ENCODE assay signal across 2 cellular contexts in the genomic region with DNA sequence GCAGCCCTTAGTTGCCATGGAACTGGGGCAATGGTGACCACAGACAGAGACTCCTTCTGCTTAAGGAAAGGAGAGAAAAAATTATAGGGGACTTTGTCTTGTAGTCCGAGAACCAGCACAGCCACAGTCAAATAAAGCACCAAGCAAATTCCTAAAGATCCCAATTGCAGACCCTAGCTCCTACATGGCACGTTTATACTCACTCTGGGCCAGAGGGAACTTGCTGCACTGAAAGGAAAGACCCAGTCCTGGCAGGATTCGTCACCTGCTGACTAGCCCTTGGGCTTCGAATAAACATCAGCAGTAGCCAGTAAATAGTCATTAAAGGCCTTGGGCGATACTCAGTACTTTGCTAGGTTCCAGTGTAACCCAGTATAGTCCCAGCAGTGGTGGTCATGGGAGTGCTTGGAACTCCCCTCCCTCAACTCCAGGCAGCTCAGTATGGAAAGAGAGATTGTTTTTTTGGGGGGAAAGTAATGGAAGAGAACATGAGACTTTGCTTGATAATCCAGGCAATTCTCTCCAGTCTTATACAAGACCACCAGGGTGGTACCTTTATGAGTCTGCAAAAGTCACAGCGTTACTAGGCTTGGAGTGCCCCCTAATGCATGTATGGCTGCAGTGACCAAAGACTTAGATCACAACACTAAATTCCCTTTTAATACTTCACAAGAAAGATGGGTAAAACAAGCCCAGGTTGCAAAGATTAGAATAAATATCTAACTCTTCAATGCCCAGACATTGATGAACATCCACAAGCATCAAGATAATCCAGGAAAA.
TF ChIP-seq lines count a peak whose summit lies in the region.

No MANE protein-coding gene starts in this region.

TF ChIP-seq in IMR-90, 13 proteins besides CTCF, POLR2A, EP300 and RAD21:
- TF ChIP-seq MAFK (IDR thresholded peaks at IDR 0.05; ENCODE audit: low read depth, low read length) (no peak), CEBPB (IDR thresholded peaks at IDR 0.05; ENCODE audit: low read depth, low read length) (no peak), RFX5 (IDR thresholded peaks at IDR 0.05; ENCODE audit: low read depth, low read length) (no peak), FOS (IDR thresholded peaks at IDR 0.05; ENCODE audit: low read depth, low read length) (no peak), BHLHE40 (IDR thresholded peaks at IDR 0.05; ENCODE audit: low read depth, low read length) (no peak), SMC3 (IDR thresholded peaks at IDR 0.05; ENCODE audit: low read depth, low read length) (no peak), RCOR1 (IDR thresholded peaks at IDR 0.05; ENCODE audit: insufficient replicate concordance, low read length) (no peak), MAZ (IDR thresholded peaks at IDR 0.05; ENCODE audit: borderline replicate concordance, low read depth, low read length) (no peak), CHD1 (IDR thresholded peaks at IDR 0.05; ENCODE audit: low read depth, low read length) (no peak), MXI1 (IDR thresholded peaks at IDR 0.05; ENCODE audit: borderline replicate concordance, low read depth, low read length) (no peak), NFE2L2 (IDR thresholded peaks at IDR 0.05; ENCODE audit: low read depth, low read length) (no peak)
- TF ChIP-seq, protein P1, sequence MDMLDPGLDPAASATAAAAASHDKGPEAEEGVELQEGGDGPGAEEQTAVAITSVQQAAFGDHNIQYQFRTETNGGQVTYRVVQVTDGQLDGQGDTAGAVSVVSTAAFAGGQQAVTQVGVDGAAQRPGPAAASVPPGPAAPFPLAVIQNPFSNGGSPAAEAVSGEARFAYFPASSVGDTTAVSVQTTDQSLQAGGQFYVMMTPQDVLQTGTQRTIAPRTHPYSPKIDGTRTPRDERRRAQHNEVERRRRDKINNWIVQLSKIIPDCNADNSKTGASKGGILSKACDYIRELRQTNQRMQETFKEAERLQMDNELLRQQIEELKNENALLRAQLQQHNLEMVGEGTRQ (IDR thresholded peaks at IDR 0.05; ENCODE audit: low read depth, low read length): no peak
- TF ChIP-seq, protein P2, sequence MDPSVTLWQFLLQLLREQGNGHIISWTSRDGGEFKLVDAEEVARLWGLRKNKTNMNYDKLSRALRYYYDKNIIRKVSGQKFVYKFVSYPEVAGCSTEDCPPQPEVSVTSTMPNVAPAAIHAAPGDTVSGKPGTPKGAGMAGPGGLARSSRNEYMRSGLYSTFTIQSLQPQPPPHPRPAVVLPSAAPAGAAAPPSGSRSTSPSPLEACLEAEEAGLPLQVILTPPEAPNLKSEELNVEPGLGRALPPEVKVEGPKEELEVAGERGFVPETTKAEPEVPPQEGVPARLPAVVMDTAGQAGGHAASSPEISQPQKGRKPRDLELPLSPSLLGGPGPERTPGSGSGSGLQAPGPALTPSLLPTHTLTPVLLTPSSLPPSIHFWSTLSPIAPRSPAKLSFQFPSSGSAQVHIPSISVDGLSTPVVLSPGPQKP (IDR thresholded peaks at IDR 0.05; ENCODE audit: borderline replicate concordance, low read depth, low read length): no peak
TF ChIP-seq in IMR-90: peak in this region for 0.

TF ChIP-seq in HepG2, 621 proteins besides CTCF, POLR2A, EP300 and RAD21 (continues in another document):
- no peak for TF ChIP-seq FOXK1 (CRISPR knock-in tag; IDR thresholded peaks at IDR 0.05; ENCODE audit: borderline replicate concordance, low read depth)
- no peak for TF ChIP-seq FOXC1 (CRISPR knock-in tag; IDR thresholded peaks at IDR 0.05; ENCODE audit: borderline replicate concordance)
- no peak for TF ChIP-seq PHF5A (CRISPR knock-in tag; IDR thresholded peaks at IDR 0.05; ENCODE audit: low read depth, unreplicated experiment)
- TF ChIP-seq SMC3 (IDR thresholded peaks at IDR 0.05; ENCODE audit: low read length): peak; percentile 92
- no peak for TF ChIP-seq HOXA5 (CRISPR knock-in tag; IDR thresholded peaks at IDR 0.05)
- TF ChIP-seq, protein P3, sequence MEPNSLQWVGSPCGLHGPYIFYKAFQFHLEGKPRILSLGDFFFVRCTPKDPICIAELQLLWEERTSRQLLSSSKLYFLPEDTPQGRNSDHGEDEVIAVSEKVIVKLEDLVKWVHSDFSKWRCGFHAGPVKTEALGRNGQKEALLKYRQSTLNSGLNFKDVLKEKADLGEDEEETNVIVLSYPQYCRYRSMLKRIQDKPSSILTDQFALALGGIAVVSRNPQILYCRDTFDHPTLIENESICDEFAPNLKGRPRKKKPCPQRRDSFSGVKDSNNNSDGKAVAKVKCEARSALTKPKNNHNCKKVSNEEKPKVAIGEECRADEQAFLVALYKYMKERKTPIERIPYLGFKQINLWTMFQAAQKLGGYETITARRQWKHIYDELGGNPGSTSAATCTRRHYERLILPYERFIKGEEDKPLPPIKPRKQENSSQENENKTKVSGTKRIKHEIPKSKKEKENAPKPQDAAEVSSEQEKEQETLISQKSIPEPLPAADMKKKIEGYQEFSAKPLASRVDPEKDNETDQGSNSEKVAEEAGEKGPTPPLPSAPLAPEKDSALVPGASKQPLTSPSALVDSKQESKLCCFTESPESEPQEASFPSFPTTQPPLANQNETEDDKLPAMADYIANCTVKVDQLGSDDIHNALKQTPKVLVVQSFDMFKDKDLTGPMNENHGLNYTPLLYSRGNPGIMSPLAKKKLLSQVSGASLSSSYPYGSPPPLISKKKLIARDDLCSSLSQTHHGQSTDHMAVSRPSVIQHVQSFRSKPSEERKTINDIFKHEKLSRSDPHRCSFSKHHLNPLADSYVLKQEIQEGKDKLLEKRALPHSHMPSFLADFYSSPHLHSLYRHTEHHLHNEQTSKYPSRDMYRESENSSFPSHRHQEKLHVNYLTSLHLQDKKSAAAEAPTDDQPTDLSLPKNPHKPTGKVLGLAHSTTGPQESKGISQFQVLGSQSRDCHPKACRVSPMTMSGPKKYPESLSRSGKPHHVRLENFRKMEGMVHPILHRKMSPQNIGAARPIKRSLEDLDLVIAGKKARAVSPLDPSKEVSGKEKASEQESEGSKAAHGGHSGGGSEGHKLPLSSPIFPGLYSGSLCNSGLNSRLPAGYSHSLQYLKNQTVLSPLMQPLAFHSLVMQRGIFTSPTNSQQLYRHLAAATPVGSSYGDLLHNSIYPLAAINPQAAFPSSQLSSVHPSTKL (CRISPR knock-in tag; IDR thresholded peaks at IDR 0.05): peak; percentile 36
- TF ChIP-seq ZMAT3 (CRISPR knock-in tag; conservative IDR thresholded peaks at IDR 0.05): no peak
- TF ChIP-seq ZNF547 (CRISPR knock-in tag; IDR thresholded peaks at IDR 0.05): no peak
- no peak for TF ChIP-seq ZNF282 (IDR thresholded peaks at IDR 0.05; ENCODE audit: partially characterized antibody)
- TF ChIP-seq ZNF333 (CRISPR knock-in tag; IDR thresholded peaks at IDR 0.05; ENCODE audit: borderline replicate concordance): no peak
- TF ChIP-seq ZNF251 (CRISPR knock-in tag; IDR thresholded peaks at IDR 0.05): no peak
- no peak for TF ChIP-seq KDM2A (CRISPR knock-in tag; IDR thresholded peaks at IDR 0.05; ENCODE audit: borderline replicate concordance, low read depth)
- TF ChIP-seq MBNL3 (CRISPR knock-in tag; conservative IDR thresholded peaks at IDR 0.05): no peak
- TF ChIP-seq ZFX (CRISPR knock-in tag; IDR thresholded peaks at IDR 0.05; ENCODE audit: low read depth): no peak
- no peak for TF ChIP-seq NR3C1 (CRISPR knock-in tag; IDR thresholded peaks at IDR 0.05)
- TF ChIP-seq, protein P4, sequence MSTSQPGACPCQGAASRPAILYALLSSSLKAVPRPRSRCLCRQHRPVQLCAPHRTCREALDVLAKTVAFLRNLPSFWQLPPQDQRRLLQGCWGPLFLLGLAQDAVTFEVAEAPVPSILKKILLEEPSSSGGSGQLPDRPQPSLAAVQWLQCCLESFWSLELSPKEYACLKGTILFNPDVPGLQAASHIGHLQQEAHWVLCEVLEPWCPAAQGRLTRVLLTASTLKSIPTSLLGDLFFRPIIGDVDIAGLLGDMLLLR (CRISPR knock-in tag; IDR thresholded peaks at IDR 0.05): no peak
- TF ChIP-seq, protein P5, sequence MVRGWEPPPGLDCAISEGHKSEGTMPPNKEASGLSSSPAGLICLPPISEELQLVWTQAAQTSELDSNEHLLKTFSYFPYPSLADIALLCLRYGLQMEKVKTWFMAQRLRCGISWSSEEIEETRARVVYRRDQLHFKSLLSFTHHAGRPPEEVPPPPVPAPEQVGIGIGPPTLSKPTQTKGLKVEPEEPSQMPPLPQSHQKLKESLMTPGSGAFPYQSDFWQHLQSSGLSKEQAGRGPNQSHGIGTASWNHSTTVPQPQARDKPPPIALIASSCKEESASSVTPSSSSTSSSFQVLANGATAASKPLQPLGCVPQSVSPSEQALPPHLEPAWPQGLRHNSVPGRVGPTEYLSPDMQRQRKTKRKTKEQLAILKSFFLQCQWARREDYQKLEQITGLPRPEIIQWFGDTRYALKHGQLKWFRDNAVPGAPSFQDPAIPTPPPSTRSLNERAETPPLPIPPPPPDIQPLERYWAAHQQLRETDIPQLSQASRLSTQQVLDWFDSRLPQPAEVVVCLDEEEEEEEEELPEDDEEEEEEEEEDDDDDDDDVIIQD (CRISPR knock-in tag; IDR thresholded peaks at IDR 0.05; ENCODE audit: low read depth): 0 out of 2 replicates have a peak, but pooled peaks have one; percentile 9
- TF ChIP-seq STAG1 (CRISPR knock-in tag; IDR thresholded peaks at IDR 0.05): peak; percentile 93
- peak; percentile 57 for TF ChIP-seq ZMYM4 (CRISPR knock-in tag; IDR thresholded peaks at IDR 0.05)
- TF ChIP-seq ZBTB7B (CRISPR knock-in tag; IDR thresholded peaks at IDR 0.05): peak; percentile 56; the same call in 1 of the 2 replicates
- TF ChIP-seq MIXL1 (CRISPR knock-in tag; IDR thresholded peaks at IDR 0.05): 0 out of 2 replicates have a peak, but pooled peaks have one; percentile 14
- 0 out of 2 replicates have a peak, but pooled peaks have one; percentile 21 for TF ChIP-seq ATF7-NPFF (CRISPR knock-in tag; IDR thresholded peaks at IDR 0.05; ENCODE audit: low read depth)
- TF ChIP-seq, protein P6, sequence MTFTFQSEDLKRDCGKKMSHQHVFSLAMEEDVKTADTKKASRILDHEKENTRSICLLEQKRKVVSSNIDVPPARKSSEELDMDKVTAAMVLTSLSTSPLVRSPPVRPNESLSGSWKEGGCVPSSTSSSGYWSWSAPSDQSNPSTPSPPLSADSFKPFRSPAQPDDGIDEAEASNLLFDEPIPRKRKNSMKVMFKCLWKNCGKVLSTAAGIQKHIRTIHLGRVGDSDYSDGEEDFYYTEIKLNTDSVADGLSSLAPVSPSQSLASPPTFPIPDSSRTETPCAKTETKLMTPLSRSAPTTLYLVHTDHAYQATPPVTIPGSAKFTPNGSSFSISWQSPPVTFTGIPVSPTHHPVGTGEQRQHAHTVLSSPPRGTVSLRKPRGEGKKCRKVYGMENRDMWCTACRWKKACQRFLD (CRISPR knock-in tag; IDR thresholded peaks at IDR 0.05; ENCODE audit: borderline replicate concordance): no peak
- 0 out of 2 replicates have a peak, but pooled peaks have one; percentile 28 for TF ChIP-seq SMAD3 (CRISPR knock-in tag; IDR thresholded peaks at IDR 0.05)
- no peak for TF ChIP-seq ZNF44 (CRISPR knock-in tag; IDR thresholded peaks at IDR 0.05)
- TF ChIP-seq HNRNPL (IDR thresholded peaks at IDR 0.05; ENCODE audit: low read depth, low read length): no peak
- TF ChIP-seq HNRNPH1 (optimal IDR thresholded peaks at IDR 0.05; ENCODE audit: low read depth, low read length): no peak
- TF ChIP-seq SP5 (CRISPR knock-in tag; IDR thresholded peaks at IDR 0.05; ENCODE audit: borderline replicate concordance, low read depth): no peak
- TF ChIP-seq KLF11 (CRISPR knock-in tag; IDR thresholded peaks at IDR 0.05): no peak
- no peak for TF ChIP-seq PLRG1 (conservative IDR thresholded peaks at IDR 0.05)
- 0 out of 2 replicates have a peak, but pooled peaks have one; percentile 28 for TF ChIP-seq GATAD2A (CRISPR knock-in tag; IDR thresholded peaks at IDR 0.05)
- no peak for TF ChIP-seq SRSF4 (IDR thresholded peaks at IDR 0.05; ENCODE audit: low read depth, low read length, poor library complexity, severe bottlenecking)
- no peak for TF ChIP-seq NCOA2 (CRISPR knock-in tag; IDR thresholded peaks at IDR 0.05)
- no peak for TF ChIP-seq ZNF17 (CRISPR knock-in tag; IDR thresholded peaks at IDR 0.05)
- TF ChIP-seq, protein P7, sequence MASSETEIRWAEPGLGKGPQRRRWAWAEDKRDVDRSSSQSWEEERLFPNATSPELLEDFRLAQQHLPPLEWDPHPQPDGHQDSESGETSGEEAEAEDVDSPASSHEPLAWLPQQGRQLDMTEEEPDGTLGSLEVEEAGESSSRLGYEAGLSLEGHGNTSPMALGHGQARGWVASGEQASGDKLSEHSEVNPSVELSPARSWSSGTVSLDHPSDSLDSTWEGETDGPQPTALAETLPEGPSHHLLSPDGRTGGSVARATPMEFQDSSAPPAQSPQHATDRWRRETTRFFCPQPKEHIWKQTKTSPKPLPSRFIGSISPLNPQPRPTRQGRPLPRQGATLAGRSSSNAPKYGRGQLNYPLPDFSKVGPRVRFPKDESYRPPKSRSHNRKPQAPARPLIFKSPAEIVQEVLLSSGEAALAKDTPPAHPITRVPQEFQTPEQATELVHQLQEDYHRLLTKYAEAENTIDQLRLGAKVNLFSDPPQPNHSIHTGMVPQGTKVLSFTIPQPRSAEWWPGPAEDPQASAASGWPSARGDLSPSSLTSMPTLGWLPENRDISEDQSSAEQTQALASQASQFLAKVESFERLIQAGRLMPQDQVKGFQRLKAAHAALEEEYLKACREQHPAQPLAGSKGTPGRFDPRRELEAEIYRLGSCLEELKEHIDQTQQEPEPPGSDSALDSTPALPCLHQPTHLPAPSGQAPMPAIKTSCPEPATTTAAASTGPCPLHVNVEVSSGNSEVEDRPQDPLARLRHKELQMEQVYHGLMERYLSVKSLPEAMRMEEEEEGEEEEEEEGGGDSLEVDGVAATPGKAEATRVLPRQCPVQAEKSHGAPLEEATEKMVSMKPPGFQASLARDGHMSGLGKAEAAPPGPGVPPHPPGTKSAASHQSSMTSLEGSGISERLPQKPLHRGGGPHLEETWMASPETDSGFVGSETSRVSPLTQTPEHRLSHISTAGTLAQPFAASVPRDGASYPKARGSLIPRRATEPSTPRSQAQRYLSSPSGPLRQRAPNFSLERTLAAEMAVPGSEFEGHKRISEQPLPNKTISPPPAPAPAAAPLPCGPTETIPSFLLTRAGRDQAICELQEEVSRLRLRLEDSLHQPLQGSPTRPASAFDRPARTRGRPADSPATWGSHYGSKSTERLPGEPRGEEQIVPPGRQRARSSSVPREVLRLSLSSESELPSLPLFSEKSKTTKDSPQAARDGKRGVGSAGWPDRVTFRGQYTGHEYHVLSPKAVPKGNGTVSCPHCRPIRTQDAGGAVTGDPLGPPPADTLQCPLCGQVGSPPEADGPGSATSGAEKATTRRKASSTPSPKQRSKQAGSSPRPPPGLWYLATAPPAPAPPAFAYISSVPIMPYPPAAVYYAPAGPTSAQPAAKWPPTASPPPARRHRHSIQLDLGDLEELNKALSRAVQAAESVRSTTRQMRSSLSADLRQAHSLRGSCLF (CRISPR knock-in tag; IDR thresholded peaks at IDR 0.05; ENCODE audit: borderline replicate concordance): no peak
- no peak for TF ChIP-seq TMF1 (CRISPR knock-in tag; IDR thresholded peaks at IDR 0.05; ENCODE audit: low read depth)
- TF ChIP-seq, protein P8, sequence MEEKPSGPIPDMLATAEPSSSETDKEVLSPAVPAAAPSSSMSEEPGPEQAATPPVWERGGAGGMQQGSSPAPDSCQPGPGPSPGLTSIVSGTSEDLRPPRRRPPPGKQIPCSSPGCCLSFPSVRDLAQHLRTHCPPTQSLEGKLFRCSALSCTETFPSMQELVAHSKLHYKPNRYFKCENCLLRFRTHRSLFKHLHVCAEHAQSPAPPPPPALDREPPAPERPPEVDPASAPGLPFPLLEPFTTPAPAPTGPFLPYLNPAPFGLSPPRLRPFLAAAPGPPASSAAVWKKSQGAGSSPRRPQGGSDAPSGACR (CRISPR knock-in tag; IDR thresholded peaks at IDR 0.05): no peak
- TF ChIP-seq ZSCAN30 (CRISPR knock-in tag; IDR thresholded peaks at IDR 0.05): no peak
- TF ChIP-seq ZNF570 (CRISPR knock-in tag; IDR thresholded peaks at IDR 0.05; ENCODE audit: borderline replicate concordance): no peak
